ENCODE assay signal across 8 cellular contexts in the genomic region with DNA sequence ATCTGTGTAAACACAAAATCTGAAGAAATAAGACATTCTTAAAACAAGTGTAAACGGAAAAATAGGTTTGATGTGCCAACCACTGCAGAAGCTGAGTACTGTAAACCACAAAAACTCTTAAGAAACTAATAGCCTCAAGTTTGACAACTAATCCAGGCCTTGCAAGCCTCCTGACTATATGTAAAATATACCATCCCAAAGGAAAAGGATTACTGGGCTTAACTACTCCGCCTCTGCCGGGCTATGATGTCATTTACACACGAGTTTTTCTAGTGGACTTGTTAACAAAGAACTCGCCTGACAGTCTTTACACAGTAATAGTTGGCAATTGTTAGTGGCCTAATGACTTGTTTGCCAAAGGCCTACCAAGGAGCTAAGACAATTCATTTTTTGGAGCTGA.
DNase-seq lines count a peak whose midpoint lies in the region; ATAC-seq lines count a peak whose summit lies in the region.

No MANE protein-coding gene starts in this region.

- no peaks in the 10 kb centered on the region for H3K36me3 ChIP-seq in mucosa of stomach (ENCODE audit: control insufficient read depth, insufficient read depth, low read length)

- H3K36me3 Mint-ChIP-seq in dendritic cell treated with granulocyte-macrophage colony-stimulating factor and Interleukin-4, amounts not matched to agents 40 ng/mL and 50 ng/mL, for 4 days (ENCODE audit: low read depth), result peaks cover 35% of the 10 kb centered on the region

- H3K4me1 ChIP-seq in mucosa of stomach (ENCODE audit: control insufficient read depth, insufficient read depth, low read length), result peaks cover 27% of the 10 kb centered on the region

- H3K4me1 Mint-ChIP-seq in dendritic cell treated with granulocyte-macrophage colony-stimulating factor and Interleukin-4, amounts not matched to agents 40 ng/mL and 50 ng/mL, for 4 days (ENCODE audit: low read depth), result peaks cover 56% of the 10 kb centered on the region

- peak overlapping the region; percentile 98 for H3K4me3 Mint-ChIP-seq in dendritic cell treated with granulocyte-macrophage colony-stimulating factor and Interleukin-4, amounts not matched to agents 40 ng/mL and 50 ng/mL, for 4 days

- no peaks in the 10 kb centered on the region for H3K27me3 ChIP-seq in mucosa of stomach (ENCODE audit: control insufficient read depth, insufficient read depth, low read length)

- intact Hi-C loops in dendritic cell treated with granulocyte-macrophage colony-stimulating factor and Interleukin-4, amounts not matched to agents 40 ng/mL and 50 ng/mL, for 4 days (cut with micrococcal nuclease), result loop anchor here (10.0 kb wide), 2 partner anchors 291 to 391 kb away; a partner anchor contains a TSS

- DNase-seq in NOMO-1 (lab: John Stamatoyannopoulos, UW; ENCODE audit: unreplicated experiment in 2 of 2) (peak; percentile 9 to 43), NOMO-1 treated with dmso at 0.1 percent for 144 hours (lab: John Stamatoyannopoulos, UW; ENCODE audit: unreplicated experiment) (no peak), NCI-H748 treated with DMSO at 0.1 percent for 48 hours (lab: John Stamatoyannopoulos, UW) (peak; percentile 1), COR-L47 (lab: John Stamatoyannopoulos, UW) (no peak), activated gamma-delta T cell treated with Interleukin-2 at 50 U/mL for 16 hours (no peak)

- ATAC-seq in HG03571 (IDR thresholded peaks at IDR 0.05; ENCODE audit: unreplicated experiment), result no peak

- H3K9ac ChIP-seq in mucosa of stomach (ENCODE audit: low read length), result peak overlapping the region; percentile 97

- H3K9me3 ChIP-seq in mucosa of stomach (ENCODE audit: control insufficient read depth, low read length), result no peaks in the 10 kb centered on the region

- H3K27me3 Mint-ChIP-seq in dendritic cell treated with granulocyte-macrophage colony-stimulating factor and Interleukin-4, amounts not matched to agents 40 ng/mL and 50 ng/mL, for 4 days, result no peaks in the 10 kb centered on the region

- peak overlapping the region; percentile 93 for H3K27ac Mint-ChIP-seq in dendritic cell treated with granulocyte-macrophage colony-stimulating factor and Interleukin-4, amounts not matched to agents 40 ng/mL and 50 ng/mL, for 4 days

- no peaks in the 10 kb centered on the region for H3K9me3 Mint-ChIP-seq in dendritic cell treated with granulocyte-macrophage colony-stimulating factor and Interleukin-4, amounts not matched to agents 40 ng/mL and 50 ng/mL, for 4 days

- peak overlapping the region; percentile 87 for H3K4me3 ChIP-seq in mucosa of stomach (ENCODE audit: low read length)

Comparison
In these comparisons a context has a peak if more than half of its experiments do, and no peak if none do; other contexts are left out.
1. DNase-seq: peak in NOMO-1 (2 of 2) and NCI-H748 treated with DMSO at 0.1 percent for 48 hours (single experiment); none in NOMO-1 treated with dmso at 0.1 percent for 144 hours (single experiment), COR-L47 (single experiment) and activated gamma-delta T cell treated with Interleukin-2 at 50 U/mL for 16 hours (single experiment).